In genomic region chr10:4704034-4704545, GRCh38 we compare ENCODE assay signal across 9 cellular contexts.
DNase-seq lines count a peak whose midpoint lies in the region; ATAC-seq and TF ChIP-seq lines count a peak whose summit lies in the region.
"Had no signal": no experiment of that assay in that cellular context is flagged by ENCODE, and none has a peak within 500 bp of the region (broad histone marks: within the 10 kb centered on the region; RNA-seq: fewer than 3 reads in every experiment).

No MANE protein-coding gene starts in this region.

- H2AFZ ChIP-seq in OCI-LY7 (ENCODE audit: low read length), result no peak overlapping the region

- H3K27ac ChIP-seq in epithelial cell of prostate (peak overlapping the region; percentile 98), OCI-LY7 (ENCODE audit: low read depth, low read length, poor library complexity, severe bottlenecking) (no peak overlapping the region)

- no peaks in the 10 kb centered on the region for H3K36me3 ChIP-seq in OCI-LY7 (ENCODE audit: insufficient read depth, low read length)

- no peaks in the 10 kb centered on the region for H4K20me1 ChIP-seq in OCI-LY7 (ENCODE audit: insufficient read depth, low read length)

- POLR2A ChIA-PET in OCI-LY7 (lab: Charles Lee), result interaction anchor here (0.7 to 0.8 kb wide), 2 partner anchors 11 to 111 kb away, joined by 3 read pairs; no protein-coding TSS in a partner anchor

- intact Hi-C loops in OCI-LY7 (cut with micrococcal nuclease; ENCODE audit: unreplicated experiment), result no loop called here

- no peak for TF ChIP-seq CTCF in OCI-LY7 (conservative IDR thresholded peaks at IDR 0.05; ENCODE audit: low read length)

- DNase-seq in Daoy (ENCODE audit: low read depth), result peak; percentile 93
- peak; percentile 27 for DNase-seq in NCI-H2196 treated with DMSO at 0.1 percent for 48 hours (lab: John Stamatoyannopoulos, UW; ENCODE audit: unreplicated experiment)
- peak; percentile 99 for DNase-seq in epithelial cell of prostate (ENCODE audit: low read depth, low spot score)
- DNase-seq in non-pigmented ciliary epithelial cell (ENCODE audit: low read depth), result peak; percentile 96
- DNase-seq in NCI-H82 treated with DMSO at 0.1 percent for 48 hours (lab: John Stamatoyannopoulos, UW; ENCODE audit: unreplicated experiment), result no peak
- no peak for DNase-seq in cerebellar cortex (ENCODE audit: low spot score)
- no peak for DNase-seq in OCI-LY7 (ENCODE audit: low spot score)
- DNase-seq: NCI-H187 had no signal

- no peak for ATAC-seq in HG02852 (IDR thresholded peaks at IDR 0.05; ENCODE audit: unreplicated experiment)

- no peak overlapping the region for H3K4me2 ChIP-seq in OCI-LY7 (ENCODE audit: low read length)

- no TSS peak for BruUV-seq in OCI-LY7 (replicated peaks; lab: Mats Ljungman, UMichigan)

- CTCF ChIA-PET in OCI-LY7 (lab: Charles Lee; ENCODE audit: unreplicated experiment), result no interaction called here

- H3K9me3 ChIP-seq in OCI-LY7 (ENCODE audit: low read length), result no peaks in the 10 kb centered on the region

- no peak overlapping the region for H3K4me3 ChIP-seq in OCI-LY7 (ENCODE audit: low read depth, low read length, poor library complexity, severe bottlenecking)

- H3K4me1 ChIP-seq in OCI-LY7 (ENCODE audit: insufficient read depth, low read length, poor library complexity, severe bottlenecking), result no peaks in the 10 kb centered on the region

- no peaks in the 10 kb centered on the region for H3K9me2 ChIP-seq in OCI-LY7 (ENCODE audit: insufficient read depth, low read length)

- no peaks in the 10 kb centered on the region for H3K79me2 ChIP-seq in OCI-LY7 (ENCODE audit: insufficient read depth, low read depth, low read length)

Comparison
In these comparisons a context has a peak if more than half of its experiments do, and no peak if none do; other contexts are left out.
1. DNase-seq: peak in Daoy (single experiment), NCI-H2196 treated with DMSO at 0.1 percent for 48 hours (single experiment), epithelial cell of prostate (single experiment) and non-pigmented ciliary epithelial cell (single experiment); none in NCI-H82 treated with DMSO at 0.1 percent for 48 hours (single experiment), cerebellar cortex (single experiment) and OCI-LY7 (single experiment).